11 cellular contexts compared by ENCODE assay signal in genomic region chr1:46406881-46407608, GRCh38. TPM values are rescaled to one million over a fixed set of nuclear protein-coding genes. Genes with fewer than 3 reads are reported as not detected.
DNase-seq lines count a peak whose midpoint lies in the region; ATAC-seq, FAIRE-seq and TF ChIP-seq lines count a peak whose summit lies in the region.
"Had no signal": no experiment of that assay in that cellular context is flagged by ENCODE, and none has a peak within 500 bp of the region (broad histone marks: within the 10 kb centered on the region; RNA-seq: fewer than 3 reads in every experiment).

No MANE protein-coding gene starts in this region.

- no peaks in the 10 kb centered on the region for H3K36me3 ChIP-seq in neuron (ENCODE audit: insufficient read depth, low read length)
- H3K36me3 ChIP-seq in body of pancreas (replicated peaks in 1 of 2; ENCODE audit: insufficient read depth in 1 of 2, low read depth in 2 of 2): peaks cover 0 to 3% of the 10 kb centered on the region in 2 donors
- H3K36me3 ChIP-seq in kidney (ENCODE audit: control insufficient read depth in 1 of 2, insufficient read depth in 2 of 2, low read length in 2 of 2): peaks cover 10 to 28% of the 10 kb centered on the region in 2 donors
- H3K36me3 ChIP-seq: transverse colon had no signal

- intact Hi-C loops in body of pancreas (cut with DNase I) (no loop called here), kidney (cut with DNase I) (no loop called here)

- POLR2A ChIA-PET in A549 (lab: Yijun Ruan, JAX): no interaction called here

- H3K4me3 ChIP-seq in A549 (no peak overlapping the region), neuron (ENCODE audit: low read length) (peak overlapping the region; percentile 16), body of pancreas (no peak overlapping the region), kidney (ENCODE audit: low read length in 2 of 2) (no peak overlapping the region)
- H3K4me3 ChIP-seq: BLaER1 treated with 17β-estradiol and CSF1 and Interleukin-3, amounts not matched to agents 10 nM and 100 nM had no signal

- WGBS in A549 (ENCODE audit: missing lambda C conversion rate): 95% methylated on average over 9 of the region's 13 CpGs
- WGBS in body of pancreas, 2 donors: 84 to 91% methylated on average over 12 to 13 of the region's 13 CpGs

- ATAC-seq in A549 (no peak), body of pancreas (no peak)

- no peak for DNase-seq in A549 (ENCODE audit: low read depth in 1 of 2, low spot score in 1 of 2)
- DNase-seq in HK-2 (ENCODE audit: unreplicated experiment): peak; percentile 24
- DNase-seq in dermis blood vessel endothelial cell: peak; percentile 19
- DNase-seq in GM10266 (ENCODE audit: extremely low spot score): no peak
- DNase-seq in NCI-H128 (lab: John Stamatoyannopoulos, UW; ENCODE audit: unreplicated experiment): no peak
- no peak for DNase-seq in body of pancreas
- DNase-seq in kidney: no peak

- TF ChIP-seq RAD21 in A549 (conservative IDR thresholded peaks at IDR 0.05 in 1 of 2, IDR thresholded peaks at IDR 0.05 in 1 of 2): no peak

- no peak for TF ChIP-seq EP300 in A549 (IDR thresholded peaks at IDR 0.05)

- H3K27ac ChIP-seq in A549 (no peak overlapping the region), body of pancreas (no peak overlapping the region), kidney (ENCODE audit: low read depth in 2 of 2, low read length in 2 of 2) (no peak overlapping the region)
- H3K27ac ChIP-seq: transverse colon had no signal

- no peak overlapping the region for H3K9ac ChIP-seq in kidney (ENCODE audit: low read length in 2 of 2)

- peaks cover 2% of the 10 kb centered on the region for H3K4me1 ChIP-seq in A549
- H3K4me1 ChIP-seq in neuron (ENCODE audit: insufficient read depth, low read length): peaks cover 4% of the 10 kb centered on the region
- H3K4me1 ChIP-seq in body of pancreas: peaks cover 17% of the 10 kb centered on the region
- peaks cover 0 to 5% of the 10 kb centered on the region in 2 donors for H3K4me1 ChIP-seq in kidney (ENCODE audit: control insufficient read depth in 1 of 2, insufficient read depth in 1 of 2, low read depth in 1 of 2, low read length in 2 of 2)

- TF ChIP-seq POLR2A in A549 (IDR thresholded peaks at IDR 0.05; ENCODE audit: low read length) (no peak), body of pancreas (IDR thresholded peaks at IDR 0.05) (no peak)

- H3K27me3 ChIP-seq in neuron (ENCODE audit: insufficient read depth, low read length) (no peaks in the 10 kb centered on the region), body of pancreas (no peaks in the 10 kb centered on the region)
- H3K27me3 ChIP-seq: BLaER1 treated with 17β-estradiol and CSF1 and Interleukin-3, amounts not matched to agents 10 nM and 100 nM; transverse colon had no signal

- H3K9me3 ChIP-seq in A549: no peaks in the 10 kb centered on the region
- no peaks in the 10 kb centered on the region for H3K9me3 ChIP-seq in neuron (ENCODE audit: low read length)
- no peaks in the 10 kb centered on the region for H3K9me3 ChIP-seq in body of pancreas
- H3K9me3 ChIP-seq in kidney (ENCODE audit: control insufficient read depth in 1 of 2, low read length in 2 of 2): no peaks in the 10 kb centered on the region
- H3K9me3 ChIP-seq: BLaER1 treated with 17β-estradiol and CSF1 and Interleukin-3, amounts not matched to agents 10 nM and 100 nM; transverse colon had no signal

- TF ChIP-seq CTCF in A549 (IDR thresholded peaks at IDR 0.05) (no peak), GM10266 (IDR thresholded peaks at IDR 0.05; ENCODE audit: control insufficient read depth, insufficient read depth, low read depth, missing control alignments) (no peak), body of pancreas (IDR thresholded peaks at IDR 0.05) (no peak), kidney (IDR thresholded peaks at IDR 0.05; ENCODE audit: borderline replicate concordance, extremely low read depth, insufficient read depth) (no peak)

- CTCF ChIA-PET in A549 (lab: Yijun Ruan, JAX): interaction anchor here (0.6 to 7.1 kb wide), 15 partner anchors 8 to 754 kb away, joined by 3 to 49 read pairs (median 4); partner anchors contain the start of gene FAAH

- peak overlapping the region; percentile 62; the same call in 2 of the 3 replicates for H3K4me2 ChIP-seq in A549

- FAIRE-seq in A549 (lab: Jason Lieb, UNC) (no peak), kidney (lab: Jason Lieb, UNC) (no peak)

- H2AFZ ChIP-seq in neuron (ENCODE audit: low read depth, low read length): peak overlapping the region; percentile 18

TF ChIP-seq in A549, 52 proteins besides CTCF, POLR2A, EP300 and RAD21:
- TF ChIP-seq TP53 (CRISPR knock-in tag; IDR thresholded peaks at IDR 0.05) (no peak), HOXA7 (CRISPR knock-in tag; IDR thresholded peaks at IDR 0.05) (no peak), SMC3 (IDR thresholded peaks at IDR 0.05) (no peak), NR3C1 (IDR thresholded peaks at IDR 0.05) (no peak), ZNF302 (CRISPR knock-in tag; IDR thresholded peaks at IDR 0.05) (no peak), JUN (IDR thresholded peaks at IDR 0.05) (no peak), RFX5 (IDR thresholded peaks at IDR 0.05) (no peak), CEBPB (IDR thresholded peaks at IDR 0.05) (no peak)
TF ChIP-seq in A549: peak in this region for 0.

RNA-seq across cellular contexts. Expression of gene FAAH, which starts 12.9 kb away (rescaled TPM):
- polyA plus RNA-seq in A549 (2011; rRNA removed): 0.66 and 1.2 TPM in 2 replicates
- 1.00 and 1.2 TPM in 2 replicates for polyA plus RNA-seq in A549 (2012; cell fraction: cytosol; rRNA removed)
- polyA plus RNA-seq in A549 (2012; cell fraction: nucleus; rRNA removed): 8.3 and 10.3 TPM in 2 replicates
- polyA plus RNA-seq in A549 (2017; fragmentation: RNase III; extraction: RNeasy Plus Mini Kit Qiagen cat#74134 plus additional on column Dnase treatment): 0.98 to 1.3 TPM (median 1.2 TPM) in 3 replicates
- 1.2 and 1.8 TPM in 2 replicates for polyA minus RNA-seq in A549 (2011; rRNA and poly(A)+ RNA removed)
- 1.0 and 2.6 TPM in 2 replicates for total RNA-seq in dermis blood vessel endothelial cell
- 10 to 100 TPM; 47.0 to 86.4 TPM for total RNA-seq in body of pancreas
- total RNA-seq in kidney: 39.3 TPM
- 50.7 TPM for polyA plus RNA-seq in kidney (ENCODE audit: insufficient read depth, low read depth, low replicate concordance)
- total RNA-seq: RPMI7951 had no signal

Comparison
In these comparisons a context has a peak if more than half of its experiments do, and no peak if none do; other contexts are left out.
1. DNase-seq: peak in HK-2 (single experiment) and dermis blood vessel endothelial cell (single experiment); none in A549 (0 of 2), GM10266 (single experiment), NCI-H128 (single experiment), body of pancreas (0 of 4) and kidney (single experiment).
2. RNA of gene FAAH, which starts 12.9 kb away (total RNA-seq): 47.0 to 86.4 TPM in body of pancreas and 39.3 TPM in kidney (single experiment); 1.0 to 2.6 TPM in dermis blood vessel endothelial cell; every median in the first group is over 10 times any median in the second.